Comparison of ENCODE assay signal across 17 cellular contexts in the genomic region with DNA sequence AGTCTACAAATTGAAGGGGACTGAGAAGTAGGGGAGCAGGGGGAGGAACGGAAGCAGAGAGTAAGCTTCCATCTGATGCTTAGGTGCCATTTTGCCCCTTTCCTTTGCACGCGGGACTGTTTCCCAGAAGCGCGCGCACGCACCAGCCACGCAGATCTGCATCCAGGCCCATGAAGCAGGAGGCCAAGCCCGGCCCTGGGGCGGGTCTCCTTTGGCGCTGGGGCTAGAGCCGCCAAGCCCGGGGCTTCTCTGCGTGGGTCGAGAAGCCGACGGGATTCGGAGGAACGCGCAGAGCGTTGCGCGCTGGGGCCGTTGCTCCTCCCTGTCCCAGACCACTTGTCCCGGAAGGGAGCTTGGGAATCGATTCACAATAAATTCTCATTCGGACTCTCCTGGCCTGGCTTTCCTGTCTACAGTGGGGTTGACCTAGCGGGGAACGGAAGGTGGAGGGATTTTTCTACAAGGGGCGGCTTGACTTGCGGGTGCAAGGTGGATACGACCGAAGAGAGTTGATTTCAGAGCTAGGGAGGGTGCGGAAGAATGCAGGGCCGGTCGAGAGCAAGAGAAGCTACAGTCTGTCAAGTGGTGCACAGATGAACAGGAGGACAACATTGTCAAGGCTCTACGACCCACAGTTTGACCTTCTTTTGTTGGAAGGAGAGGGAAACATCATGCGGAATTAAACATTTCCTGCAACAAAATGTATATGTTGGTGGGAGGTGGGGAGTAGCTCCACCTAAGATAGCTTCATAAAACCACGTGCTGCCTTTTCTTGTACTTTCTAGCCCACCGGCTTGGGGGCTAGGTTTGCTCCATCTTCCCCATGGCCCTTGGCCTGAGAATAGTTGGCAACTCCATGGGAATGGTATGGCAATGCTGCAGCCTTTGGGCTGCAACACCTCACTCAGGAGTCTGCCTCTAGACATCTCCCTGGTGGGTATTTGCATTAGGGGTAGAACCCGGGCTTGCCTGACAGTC. TPM values are rescaled to one million over a fixed set of nuclear protein-coding genes. Genes with fewer than 3 reads are reported as not detected.
"Had no signal": no experiment of that assay in that cellular context is flagged by ENCODE, and none has a peak within 500 bp of the region (broad histone marks: within the 10 kb centered on the region; RNA-seq: fewer than 3 reads in every experiment).

No MANE protein-coding gene starts in this region.

- H3K4me3 ChIP-seq: tibial artery had no signal

- H3K9me3 Mint-ChIP-seq: activated CD4-positive, alpha-beta memory T cell treated with anti-CD3 and anti-CD28 coated beads for 36 hours; activated naive CD8-positive, alpha-beta T cell treated with anti-CD3 and anti-CD28 coated beads for 36 hours; stimulated activated effector memory CD8-positive, alpha-beta T cell treated with anti-CD3 and anti-CD28 coated beads, Interleukin-12 subunit alpha, Interleukin-12 subunit beta, amount 100 ng/mL, for 72 hours had no signal

- H3K36me3 Mint-ChIP-seq: activated CD4-positive, alpha-beta memory T cell treated with anti-CD3 and anti-CD28 coated beads for 36 hours; activated naive CD8-positive, alpha-beta T cell treated with anti-CD3 and anti-CD28 coated beads for 36 hours had no signal

- DNase-seq: activated CD4-positive, alpha-beta memory T cell treated with anti-CD3 and anti-CD28 coated beads for 36 hours; activated CD4-positive, alpha-beta T cell treated with anti-CD3 and anti-CD28 coated beads for 1 hour; activated gamma-delta T cell treated with Interleukin-2 at 50 U/mL for 16 hours; activated naive CD8-positive, alpha-beta T cell treated with anti-CD3 and anti-CD28 coated beads for 36 hours; activated T-cell treated with anti-CD3 and anti-CD28 coated beads, Interleukin-2, amount 50 U/mL, for 48 hours; foreskin keratinocyte; head of caudate nucleus; left ventricle myocardium superior; mesendoderm; posterior cingulate gyrus; small intestine; T-helper 9 cell; tibial artery had no signal

- ATAC-seq: foreskin keratinocyte; left ventricle myocardium superior; stimulated activated effector memory CD8-positive, alpha-beta T cell treated with anti-CD3 and anti-CD28 coated beads, Interleukin-12 subunit alpha, Interleukin-12 subunit beta, amount 100 ng/mL, for 72 hours had no signal

- H3K36me3 ChIP-seq: neutrophil, tibial artery had no signal

- H3K27ac ChIP-seq: foreskin keratinocyte, neutrophil, tibial artery had no signal

- H3K9me3 ChIP-seq: neutrophil, tibial artery had no signal

- H3K4me1 ChIP-seq: foreskin keratinocyte had no signal

- H3K27ac Mint-ChIP-seq: activated naive CD8-positive, alpha-beta T cell treated with anti-CD3 and anti-CD28 coated beads for 36 hours; stimulated activated effector memory CD8-positive, alpha-beta T cell treated with anti-CD3 and anti-CD28 coated beads, Interleukin-12 subunit alpha, Interleukin-12 subunit beta, amount 100 ng/mL, for 72 hours had no signal

- H3K4me3 Mint-ChIP-seq: activated CD4-positive, alpha-beta memory T cell treated with anti-CD3 and anti-CD28 coated beads for 36 hours; activated naive CD8-positive, alpha-beta T cell treated with anti-CD3 and anti-CD28 coated beads for 36 hours; stimulated activated effector memory CD8-positive, alpha-beta T cell treated with anti-CD3 and anti-CD28 coated beads, Interleukin-12 subunit alpha, Interleukin-12 subunit beta, amount 100 ng/mL, for 72 hours had no signal

- FAIRE-seq: bronchial epithelial cell, small intestine had no signal

RNA-seq across cellular contexts. Expression of gene HOXB9, which starts 4.5 kb away (rescaled TPM):
- total RNA-seq: bronchial epithelial cell, foreskin keratinocyte, left ventricle myocardium superior had no signal
- polyA plus RNA-seq: foreskin keratinocyte had no signal

RNA-seq across cellular contexts. Expression of gene HOXB8, which starts 6.6 kb away (rescaled TPM):
- total RNA-seq: activated CD4-positive, alpha-beta memory T cell treated with anti-CD3 and anti-CD28 coated beads for 36 hours; activated naive CD8-positive, alpha-beta T cell treated with anti-CD3 and anti-CD28 coated beads for 36 hours; bronchial epithelial cell; chondrocyte; foreskin keratinocyte; left ventricle myocardium superior had no signal
- polyA plus RNA-seq: foreskin keratinocyte had no signal

RNA-seq across cellular contexts. Expression of gene HOXB7, which starts 10.9 kb away (rescaled TPM):
- total RNA-seq: bronchial epithelial cell, chondrocyte had no signal

RNA-seq across cellular contexts. Expression of gene HOXB6, which starts 16.9 kb away (rescaled TPM):
- total RNA-seq: activated naive CD8-positive, alpha-beta T cell treated with anti-CD3 and anti-CD28 coated beads for 36 hours; bronchial epithelial cell; chondrocyte; foreskin keratinocyte had no signal
- polyA plus RNA-seq: foreskin keratinocyte had no signal

RNA-seq across cellular contexts. Expression of gene HOXB5, which starts 28.1 kb away (rescaled TPM):
- total RNA-seq: activated CD4-positive, alpha-beta memory T cell treated with anti-CD3 and anti-CD28 coated beads for 36 hours; activated naive CD8-positive, alpha-beta T cell treated with anti-CD3 and anti-CD28 coated beads for 36 hours; bronchial epithelial cell; chondrocyte; foreskin keratinocyte; left ventricle myocardium superior had no signal
- polyA plus RNA-seq: foreskin keratinocyte had no signal
